8 cellular contexts compared by ENCODE assay signal in the genomic region with DNA sequence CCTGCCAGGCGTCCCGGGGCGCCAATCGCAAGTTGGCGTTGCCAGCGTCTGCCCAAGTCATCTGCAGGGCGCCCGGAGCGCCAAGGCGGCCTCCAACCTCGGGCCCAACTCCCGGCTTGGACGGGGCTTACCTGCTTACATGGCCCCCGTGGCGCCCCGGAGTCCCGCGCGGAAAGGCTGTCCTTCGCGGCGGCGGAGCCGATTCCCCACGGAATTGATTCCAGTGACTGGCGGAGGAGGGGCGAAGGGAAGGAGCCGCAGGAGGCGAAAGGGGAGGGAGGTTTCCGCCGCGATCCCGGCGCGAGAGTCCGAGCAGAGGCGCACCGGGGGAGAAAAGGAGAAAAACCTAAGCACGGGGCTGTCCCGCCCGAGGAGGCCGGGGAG. TPM values are rescaled to one million over a fixed set of nuclear protein-coding genes. Genes with fewer than 3 reads are reported as not detected.
A peak's percentile ranks its signal among the peaks of the same experiment; 100 is the strongest.
DNase-seq lines count a peak whose midpoint lies in the region; ATAC-seq and TF ChIP-seq lines count a peak whose summit lies in the region.

No MANE protein-coding gene starts in this region.

- peaks cover 46% of the 10 kb centered on the region for H3K27me3 Mint-ChIP-seq in activated naive CD4-positive, alpha-beta T cell treated with anti-CD3 and anti-CD28 coated beads for 36 hours (ENCODE audit: low read depth)
- H3K27me3 Mint-ChIP-seq in T-helper 2 cell treated with Interferon-gamma antibody and Interleukin-4, amounts not matched to agents 5 μg/mL and 100 μg/mL, for 36 hours (ENCODE audit: low read depth): peaks cover 3% of the 10 kb centered on the region

- H3K36me3 ChIP-seq in ovary: no peaks in the 10 kb centered on the region

- no peak for TF ChIP-seq EP300 in ovary (IDR thresholded peaks at IDR 0.05)

- no peak for ATAC-seq in GM18873 (IDR thresholded peaks at IDR 0.05; ENCODE audit: low FRiP score, unreplicated experiment)

- H3K4me3 ChIP-seq in fibroblast of pulmonary artery (replicated peaks; ENCODE audit: low read depth, low read length): peak overlapping the region; percentile 90
- H3K4me3 ChIP-seq in ovary: peak overlapping the region; percentile 68

- H3K4me3 Mint-ChIP-seq in activated naive CD4-positive, alpha-beta T cell treated with anti-CD3 and anti-CD28 coated beads for 36 hours: peak overlapping the region; percentile 80
- peak overlapping the region; percentile 91 for H3K4me3 Mint-ChIP-seq in T-helper 2 cell treated with Interferon-gamma antibody and Interleukin-4, amounts not matched to agents 5 μg/mL and 100 μg/mL, for 36 hours

- no peak for TF ChIP-seq POLR2A in ovary (IDR thresholded peaks at IDR 0.05)
- TF ChIP-seq POLR2A in erythroblast (IDR thresholded peaks at IDR 0.05; ENCODE audit: low read length): no peak

- WGBS in ovary, 3 donors: 0 to 1% (median 0%) methylated on average over 41 to 42 of the region's 42 CpGs

- CTCF ChIA-PET in activated naive CD4-positive, alpha-beta T cell treated with anti-CD3 and anti-CD28 coated beads for 36 hours (lab: Charles Lee): no interaction called here

- no peak overlapping the region for H3K27ac Mint-ChIP-seq in activated naive CD4-positive, alpha-beta T cell treated with anti-CD3 and anti-CD28 coated beads for 36 hours
- peak overlapping the region; percentile 79 for H3K27ac Mint-ChIP-seq in T-helper 2 cell treated with Interferon-gamma antibody and Interleukin-4, amounts not matched to agents 5 μg/mL and 100 μg/mL, for 36 hours

- DNase-seq in activated naive CD4-positive, alpha-beta T cell treated with anti-CD3 and anti-CD28 coated beads for 36 hours: peak; percentile 12
- no peak for DNase-seq in activated naive CD4-positive, alpha-beta T cell treated with anti-CD3 and anti-CD28 coated beads, Interleukin-2, amount 50 U/mL, for 16 hours
- peak; percentile 18 for DNase-seq in T-helper 2 cell treated with Interferon-gamma antibody and Interleukin-4, amounts not matched to agents 5 μg/mL and 100 μg/mL, for 36 hours (ENCODE audit: low spot score)
- DNase-seq in fibroblast of pulmonary artery (ENCODE audit: low read depth): no peak
- DNase-seq in ovary: peak in 2 of 5 donors; percentile 51 to 71
- no peak for DNase-seq in erythroblast (lab: John Stamatoyannopoulos, UW)
- DNase-seq in COR-L47 (lab: John Stamatoyannopoulos, UW): no peak

- intact Hi-C loops in activated naive CD4-positive, alpha-beta T cell treated with anti-CD3 and anti-CD28 coated beads for 36 hours (cut with micrococcal nuclease): no loop called here
- intact Hi-C loops in ovary (cut with DNase I): no loop called here

- no peaks in the 10 kb centered on the region for H3K9me3 ChIP-seq in ovary

- H3K27me3 ChIP-seq in ovary: no peaks in the 10 kb centered on the region

- TF ChIP-seq CTCF in fibroblast of pulmonary artery (IDR thresholded peaks at IDR 0.05; ENCODE audit: low read length, missing control alignments) (no peak), ovary (IDR thresholded peaks at IDR 0.05) (no peak)

- H3K36me3 Mint-ChIP-seq in activated naive CD4-positive, alpha-beta T cell treated with anti-CD3 and anti-CD28 coated beads for 36 hours (ENCODE audit: low read depth): no peaks in the 10 kb centered on the region
- no peaks in the 10 kb centered on the region for H3K36me3 Mint-ChIP-seq in T-helper 2 cell treated with Interferon-gamma antibody and Interleukin-4, amounts not matched to agents 5 μg/mL and 100 μg/mL, for 36 hours (ENCODE audit: low read depth)

- H3K4me1 ChIP-seq in ovary (ENCODE audit: insufficient read depth): peaks cover 4% of the 10 kb centered on the region

- no peaks in the 10 kb centered on the region for H3K9me3 Mint-ChIP-seq in activated naive CD4-positive, alpha-beta T cell treated with anti-CD3 and anti-CD28 coated beads for 36 hours
- H3K9me3 Mint-ChIP-seq in T-helper 2 cell treated with Interferon-gamma antibody and Interleukin-4, amounts not matched to agents 5 μg/mL and 100 μg/mL, for 36 hours: no peaks in the 10 kb centered on the region

- peaks cover 6% of the 10 kb centered on the region for H3K4me1 Mint-ChIP-seq in activated naive CD4-positive, alpha-beta T cell treated with anti-CD3 and anti-CD28 coated beads for 36 hours (ENCODE audit: low read depth)
- peaks cover 49% of the 10 kb centered on the region for H3K4me1 Mint-ChIP-seq in T-helper 2 cell treated with Interferon-gamma antibody and Interleukin-4, amounts not matched to agents 5 μg/mL and 100 μg/mL, for 36 hours (ENCODE audit: low read depth)

- H3K27ac ChIP-seq in ovary: peak overlapping the region; percentile 80 to 93

RNA-seq across cellular contexts. Expression of a gene that starts 0.4 kb away (rescaled TPM):
- total RNA-seq in activated naive CD4-positive, alpha-beta T cell treated with anti-CD3 and anti-CD28 coated beads for 36 hours: 1 to 10 TPM; 2.7 to 2.8 TPM
- total RNA-seq in ovary: 10 to 100 TPM; 21.6 to 68.9 (median 45.7) TPM
- 10 to 100 TPM in 1 of 2 donors, 1 to 10 TPM in 1; 7.6 to 16.5 TPM for polyA plus RNA-seq in ovary

RNA-seq across cellular contexts. Expression of a gene that starts 52.0 kb away (rescaled TPM):
- total RNA-seq in activated naive CD4-positive, alpha-beta T cell treated with anti-CD3 and anti-CD28 coated beads for 36 hours: 100 to 1,000 TPM; 116 to 128 TPM
- 1 to 10 TPM in 5 of 7 donors, under 1 TPM in 2; 0.45 to 2.3 (median 1.3) TPM for total RNA-seq in ovary
- polyA plus RNA-seq in ovary: 1 to 10 TPM; 1.5 to 2.6 TPM

Comparison
In these comparisons a context has a peak if more than half of its experiments do, and no peak if none do; other contexts are left out.
1. DNase-seq: peak in activated naive CD4-positive, alpha-beta T cell treated with anti-CD3 and anti-CD28 coated beads for 36 hours (single experiment) and T-helper 2 cell treated with Interferon-gamma antibody and Interleukin-4, amounts not matched to agents 5 μg/mL and 100 μg/mL, for 36 hours (single experiment); none in activated naive CD4-positive, alpha-beta T cell treated with anti-CD3 and anti-CD28 coated beads, Interleukin-2, amount 50 U/mL, for 16 hours (single experiment), fibroblast of pulmonary artery (single experiment), erythroblast (0 of 2) and COR-L47 (single experiment).
2. RNA of a gene that starts 0.4 kb away (total RNA-seq): 21.6 to 68.9 TPM in ovary; 2.7 to 2.8 TPM in activated naive CD4-positive, alpha-beta T cell treated with anti-CD3 and anti-CD28 coated beads for 36 hours; every median in the first group is over 4 times any median in the second.
3. RNA of a gene that starts 52.0 kb away (total RNA-seq): 116 to 128 TPM in activated naive CD4-positive, alpha-beta T cell treated with anti-CD3 and anti-CD28 coated beads for 36 hours; 0.45 to 2.3 TPM in ovary; every median in the first group is over 10 times any median in the second.